ENCODE assay signal across 19 cellular contexts in genomic region chr9:98302150-98302549, GRCh38. TPM values are rescaled to one million over a fixed set of nuclear protein-coding genes. Genes with fewer than 3 reads are reported as not detected.
A peak's percentile ranks its signal among the peaks of the same experiment; 100 is the strongest.
DNase-seq lines count a peak whose midpoint lies in the region; ATAC-seq, FAIRE-seq and TF ChIP-seq lines count a peak whose summit lies in the region.
"Had no signal": no experiment of that assay in that cellular context is flagged by ENCODE, and none has a peak within 500 bp of the region (broad histone marks: within the 10 kb centered on the region; RNA-seq: fewer than 3 reads in every experiment).

No MANE protein-coding gene starts in this region.

- no peaks in the 10 kb centered on the region for H3F3A ChIP-seq in GM23248 (ENCODE audit: insufficient read depth)

- no peak overlapping the region for H4K91ac ChIP-seq in trophoblast cell (ENCODE audit: low read depth, low read length)

- H3K9me3 ChIP-seq in K562 (replicated peaks; ENCODE audit: control insufficient read depth, insufficient read depth, low read depth, low read length) (no peaks in the 10 kb centered on the region), kidney (ENCODE audit: control insufficient read depth in 1 of 2, low read length in 2 of 2) (no peaks in the 10 kb centered on the region), testis (no peaks in the 10 kb centered on the region), trophoblast cell (ENCODE audit: insufficient read depth, low read depth, low read length) (no peaks in the 10 kb centered on the region), GM23248 (ENCODE audit: low read depth) (no peaks in the 10 kb centered on the region)
- H3K9me3 ChIP-seq: A549; BLaER1 treated with 17β-estradiol and CSF1 and Interleukin-3, amounts not matched to agents 10 nM and 100 nM; Caco-2 had no signal

- H4K20me1 ChIP-seq in K562 (replicated peaks; ENCODE audit: control insufficient read depth, insufficient read depth, low read length), result no peaks in the 10 kb centered on the region
- no peaks in the 10 kb centered on the region for H4K20me1 ChIP-seq in GM23248 (ENCODE audit: insufficient read depth)
- H4K20me1 ChIP-seq: BLaER1 treated with 17β-estradiol and CSF1 and Interleukin-3, amounts not matched to agents 10 nM and 100 nM had no signal

- no peak for DNase-seq in K562 (ENCODE audit: extremely low read depth in 1 of 4, low spot score in 3 of 4)
- peak; percentile 18 for DNase-seq in kidney
- peak; percentile 40 for DNase-seq in testis
- no peak for DNase-seq in trophoblast cell
- no peak for DNase-seq in GM23248
- DNase-seq: AML-193; Caco-2; Calu3; CD4-positive, alpha-beta T cell; CD8-positive, alpha-beta T cell; DMS79 treated with DMSO at 0.1 percent for 48 hours; GF-D8 had no signal

- no peak for TF ChIP-seq RAD21 in K562 (CRISPR knock-in tag; conservative IDR thresholded peaks at IDR 0.05 in 1 of 2, IDR thresholded peaks at IDR 0.05 in 1 of 2)

- no peak overlapping the region for H3K4ac ChIP-seq in trophoblast cell (ENCODE audit: low read depth, low read length)

- in situ Hi-C loops in K562 (cut with MboI) (loop anchor here (25.0 kb wide), 1 partner anchor 235 kb away; no protein-coding TSS in a partner anchor), GM23248 (cut with MboI) (no loop called here)

- no peak overlapping the region for H2AK5ac ChIP-seq in trophoblast cell (ENCODE audit: low read length)

- TF ChIP-seq EP300 in K562 (IDR thresholded peaks at IDR 0.05; ENCODE audit: low read length), result no peak

- H3K4me2 ChIP-seq in K562 (ENCODE audit: insufficient read depth, low read length) (no peak overlapping the region), trophoblast cell (ENCODE audit: low read length) (no peak overlapping the region), GM23248 (ENCODE audit: unreplicated experiment) (no peak overlapping the region)
- H3K4me2 ChIP-seq: A549; BLaER1 treated with 17β-estradiol and CSF1 and Interleukin-3, amounts not matched to agents 10 nM and 100 nM had no signal

- H2BK12ac ChIP-seq in trophoblast cell (ENCODE audit: low read length), result no peak overlapping the region

- no peak for ATAC-seq in K562
- ATAC-seq: A549; CD8-positive, alpha-beta T cell had no signal

- no peaks in the 10 kb centered on the region for H3K79me2 ChIP-seq in K562 (ENCODE audit: control insufficient read depth, insufficient read depth, low read length)
- no peaks in the 10 kb centered on the region for H3K79me2 ChIP-seq in trophoblast cell (ENCODE audit: control insufficient read depth, insufficient read depth, low read length, poor library complexity)
- H3K79me2 ChIP-seq in GM23248 (ENCODE audit: insufficient read depth), result no peaks in the 10 kb centered on the region

- CTCF ChIA-PET in K562 (lab: Yijun Ruan, JAX; ENCODE audit: low intra/inter-chr PET ratio), result no interaction called here

- H3K4me1 ChIP-seq in K562 (replicated peaks in 1 of 2; ENCODE audit: control insufficient read depth in 2 of 2, insufficient read depth in 2 of 2, low read length in 2 of 2) (peaks cover 13 to 24% of the 10 kb centered on the region in 2 experiments), kidney (ENCODE audit: control insufficient read depth in 1 of 2, insufficient read depth in 1 of 2, low read depth in 1 of 2, low read length in 2 of 2) (no peaks in the 10 kb centered on the region), testis (peaks cover 14% of the 10 kb centered on the region), trophoblast cell (ENCODE audit: control insufficient read depth in 1 of 2, insufficient read depth in 2 of 2, low read length in 2 of 2) (peaks cover 19 to 22% of the 10 kb centered on the region in 2 experiments), GM23248 (ENCODE audit: insufficient read depth) (no peaks in the 10 kb centered on the region)
- H3K4me1 ChIP-seq: A549; BLaER1 treated with 17β-estradiol and CSF1 and Interleukin-3, amounts not matched to agents 10 nM and 100 nM had no signal

- intact Hi-C loops in K562 (cut with micrococcal nuclease) (no loop called here), kidney (cut with DNase I) (no loop called here), testis (cut with DNase I; ENCODE audit: low total_unique reads) (no loop called here)

- H4K8ac ChIP-seq in trophoblast cell (ENCODE audit: low read depth, low read length), result no peak overlapping the region

- no peak overlapping the region for H3K27ac ChIP-seq in K562 (ENCODE audit: extremely low read depth, low read depth, low read length)
- no peak overlapping the region for H3K27ac ChIP-seq in kidney (ENCODE audit: low read depth in 2 of 2, low read length in 2 of 2)
- peak overlapping the region in 1 of 2 donors; percentile 34 for H3K27ac ChIP-seq in testis
- H3K27ac ChIP-seq in trophoblast cell (ENCODE audit: low read depth, low read length), result no peak overlapping the region
- no peak overlapping the region for H3K27ac ChIP-seq in GM23248
- H3K27ac ChIP-seq: 22Rv1; A549; BLaER1 treated with 17β-estradiol and CSF1 and Interleukin-3, amounts not matched to agents 10 nM and 100 nM; C4-2B had no signal

- no peak overlapping the region for H2BK5ac ChIP-seq in trophoblast cell (ENCODE audit: low read depth, low read length, poor library complexity)

- no peak overlapping the region for H3K14ac ChIP-seq in trophoblast cell (ENCODE audit: low read length)

- TF ChIP-seq POLR2A in K562 (conservative IDR thresholded peaks at IDR 0.05) (no peak), testis (IDR thresholded peaks at IDR 0.05) (no peak)

- no peaks in the 10 kb centered on the region for H3K9me1 ChIP-seq in K562 (ENCODE audit: control insufficient read depth, insufficient read depth, low read length)

- BruUV-seq in K562 (replicated peaks; lab: Mats Ljungman, UMichigan), result no TSS peak

- no peak for TF ChIP-seq CTCF in K562 (IDR thresholded peaks at IDR 0.05 in 2 of 3, conservative IDR thresholded peaks at IDR 0.05 in 1 of 3; ENCODE audit: insufficient read depth in 2 of 3, low read depth in 1 of 3, low read length in 3 of 3)
- no peak for TF ChIP-seq CTCF in kidney (IDR thresholded peaks at IDR 0.05; ENCODE audit: borderline replicate concordance, extremely low read depth, insufficient read depth)
- no peak for TF ChIP-seq CTCF in testis (IDR thresholded peaks at IDR 0.05)

- no peak overlapping the region for H2BK120ac ChIP-seq in trophoblast cell (ENCODE audit: insufficient read depth, low read length, poor library complexity)

- no peak overlapping the region for H3K18ac ChIP-seq in trophoblast cell (ENCODE audit: low read length)

- 58% methylated on average over 5 of the region's 5 CpGs for WGBS in K562 (ENCODE audit: insufficient coverage, low coverage, missing lambda C conversion rate)
- 27 to 42% methylated on average over 5 of the region's 5 CpGs for WGBS in testis, 2 donors
- no CpG with 5 or more reads among the region's 5 CpGs for whole genome bisulfite sequencing in trophoblast cell (ENCODE audit: extremely low coverage, insufficient coverage, insufficient read length)
- WGBS in GM23248 (ENCODE audit: low coverage in 1 of 2, low lambda C conversion rate in 2 of 2, missing lambda C conversion rate in 2 of 2), 2 experiments, result 69 to 83% methylated on average over 5 of the region's 5 CpGs

- POLR2A ChIA-PET in K562 (lab: Yijun Ruan, JAX), result interaction anchor here (0.7 kb wide), 1 partner anchor 9 kb away, joined by 3 read pairs; no protein-coding TSS in a partner anchor

- no peaks in the 10 kb centered on the region for H3K9me2 ChIP-seq in GM23248 (ENCODE audit: insufficient read depth)

- H3K9ac ChIP-seq in K562 (ENCODE audit: insufficient read depth in 1 of 2, low read depth in 2 of 2, low read length in 2 of 2), result no peak overlapping the region
- no peak overlapping the region for H3K9ac ChIP-seq in kidney (ENCODE audit: low read length in 2 of 2)
- no peak overlapping the region for H3K9ac ChIP-seq in trophoblast cell (ENCODE audit: low read length)
- no peak overlapping the region for H3K9ac ChIP-seq in GM23248
- H3K9ac ChIP-seq: BLaER1 treated with 17β-estradiol and CSF1 and Interleukin-3, amounts not matched to agents 10 nM and 100 nM had no signal

- H3K4me3 ChIP-seq in K562 (no peak overlapping the region), kidney (ENCODE audit: low read length in 2 of 2) (no peak overlapping the region), testis (no peak overlapping the region), trophoblast cell (ENCODE audit: low read depth, low read length) (no peak overlapping the region), GM23248 (no peak overlapping the region)
- H3K4me3 ChIP-seq: A549; BLaER1 treated with 17β-estradiol and CSF1 and Interleukin-3, amounts not matched to agents 10 nM and 100 nM had no signal

- no peak overlapping the region for H4K12ac ChIP-seq in trophoblast cell (ENCODE audit: low read depth, low read length)

- peaks cover 4% of the 10 kb centered on the region for H3K79me1 ChIP-seq in trophoblast cell (ENCODE audit: low read length)

- H3K27me3 ChIP-seq in K562 (ENCODE audit: control insufficient read depth in 2 of 2, insufficient read depth in 2 of 2, low read length in 2 of 2) (no peaks in the 10 kb centered on the region), testis (no peaks in the 10 kb centered on the region), trophoblast cell (ENCODE audit: insufficient read depth, low read length) (no peaks in the 10 kb centered on the region), GM23248 (replicated peaks; ENCODE audit: insufficient read depth) (no peaks in the 10 kb centered on the region)
- H3K27me3 ChIP-seq: BLaER1 treated with 17β-estradiol and CSF1 and Interleukin-3, amounts not matched to agents 10 nM and 100 nM had no signal

- FAIRE-seq in K562 (lab: Jason Lieb, UNC), result no peak
- no peak for FAIRE-seq in kidney (lab: Jason Lieb, UNC)
- FAIRE-seq: A549, D721Med, G401.6, GM12891 had no signal

- no peak overlapping the region for H3K23ac ChIP-seq in trophoblast cell (ENCODE audit: low read length)

- H2AFZ ChIP-seq in K562 (ENCODE audit: low read depth, low read length), result peak overlapping the region; percentile 59; the same call in 1 of the 2 replicates
- H2AFZ ChIP-seq in trophoblast cell (ENCODE audit: insufficient read depth, low read length, poor library complexity), result no peak overlapping the region
- H2AFZ ChIP-seq in GM23248, result no peak overlapping the region

- H3K36me3 ChIP-seq in K562 (ENCODE audit: control insufficient read depth, insufficient read depth, low read length) (no peaks in the 10 kb centered on the region), kidney (ENCODE audit: control insufficient read depth in 1 of 2, insufficient read depth in 2 of 2, low read length in 2 of 2) (no peaks in the 10 kb centered on the region), testis (ENCODE audit: low read depth, missing control alignments) (no peaks in the 10 kb centered on the region), trophoblast cell (ENCODE audit: control insufficient read depth in 1 of 2, insufficient read depth in 2 of 2, low read length in 2 of 2) (no peaks in the 10 kb centered on the region), GM23248 (ENCODE audit: low read depth) (no peaks in the 10 kb centered on the region; the same call in 1 of the 2 replicates)
- H3K36me3 ChIP-seq: BLaER1 treated with 17β-estradiol and CSF1 and Interleukin-3, amounts not matched to agents 10 nM and 100 nM had no signal

RNA-seq across cellular contexts. Expression of gene TBC1D2, which starts 46.7 kb away (rescaled TPM):
- total RNA-seq in K562 (2011; cell fraction: chromatin; rRNA removed; ENCODE audit: low replicate concordance), result 7.6 and 15.3 TPM in 2 replicates
- 9.9 and 12.0 TPM in 2 replicates for total RNA-seq in K562 (2011; cell fraction: nucleolus; rRNA removed)
- total RNA-seq in K562 (2011; cell fraction: nucleoplasm; rRNA removed), result 6.6 and 7.3 TPM in 2 replicates
- total RNA-seq in K562 (2014; rRNA removed), result 5.3 and 6.1 TPM in 2 replicates
- total RNA-seq in K562 (2014; rRNA removed; fragmentation: Illumina TruSeq; extraction: Trizol), result 1.4 and 1.8 TPM in 2 replicates
- 3.2 and 3.8 TPM in 2 replicates for total RNA-seq in K562 (2015; rRNA removed; fragmentation: Illumina TruSeq; extraction: Trizol)
- total RNA-seq in K562 (2021), result 6.1 and 7.0 TPM in 2 replicates
- polyA plus RNA-seq in K562 (2011; rRNA removed), result 2.5 and 3.5 TPM in 2 replicates
- polyA plus RNA-seq in K562 (2011; cell fraction: cytosol; rRNA removed), result 2.7 and 8.4 TPM in 2 replicates
- 5.7 and 10.1 TPM in 2 replicates for polyA plus RNA-seq in K562 (2011; cell fraction: nucleus; rRNA removed)
- polyA plus RNA-seq in K562 (2012), result 4.8 and 7.1 TPM in 2 replicates
- polyA plus RNA-seq in K562 (2014; fragmentation: Illumina TruSeq; extraction: Trizol), result 2.2 and 3.9 TPM in 2 replicates
- polyA plus RNA-seq in K562 (2014; fragmentation: Nextera tagmentation; extraction: Ambion mirVana), result under 1 TPM; 0.10 to 0.21 TPM
- 5.2 and 5.4 TPM in 2 replicates for polyA plus RNA-seq in K562 (2014; rRNA removed)
- 2.8 and 4.0 TPM in 2 replicates for polyA minus RNA-seq in K562 (2011; rRNA and poly(A)+ RNA removed)
- polyA minus RNA-seq in K562 (2011; cell fraction: cytosol; rRNA and poly(A)+ RNA removed), result 4.3 and 4.5 TPM in 2 replicates
- 4.8 and 5.6 TPM in 2 replicates for polyA minus RNA-seq in K562 (2011; cell fraction: nucleus; rRNA and poly(A)+ RNA removed)
- total RNA-seq in kidney, result 19.6 TPM
- polyA plus RNA-seq in kidney (ENCODE audit: insufficient read depth, low read depth, low replicate concordance), result 7.7 TPM
- total RNA-seq in testis, result 1 to 10 TPM; 8.5 to 9.2 TPM
- polyA plus RNA-seq in testis (ENCODE audit: insufficient read depth, low read depth, low replicate concordance), result 5.1 TPM
- 18.4 and 19.5 TPM in 2 replicates for polyA plus RNA-seq in trophoblast cell (2013)
- 57.5 and 58.4 TPM in 2 replicates for total RNA-seq in GM23248 (2014; rRNA removed; shearing (Covaris generic))
- polyA plus RNA-seq in GM23248 (2016; fragmentation: Nextera tagmentation; extraction: Ambion mirVana), result 56.2 and 58.9 TPM in 2 replicates

Comparison
In these comparisons a context has a peak if more than half of its experiments do, and no peak if none do; other contexts are left out.
1. DNase-seq: peak in kidney (single experiment) and testis (single experiment); none in K562 (0 of 4), trophoblast cell (0 of 2) and GM23248 (single experiment).